1 cellular context compared by ENCODE assay signal in genomic region chr1:143699115-143699514, GRCh38.
TF ChIP-seq lines count a peak whose summit lies in the region.

No MANE protein-coding gene starts in this region.

TF ChIP-seq in GM23338, 12 proteins besides CTCF, POLR2A, EP300 and RAD21:
- TF ChIP-seq ZNF462 (CRISPR knock-in tag; IDR thresholded peaks at IDR 0.05) (no peak), NANOG (IDR thresholded peaks at IDR 0.05; ENCODE audit: borderline replicate concordance) (no peak), POLR2AphosphoS5 (IDR thresholded peaks at IDR 0.05; ENCODE audit: low read depth) (0 out of 2 replicates have a peak, but pooled peaks have one; percentile 11)
